In the genomic region with DNA sequence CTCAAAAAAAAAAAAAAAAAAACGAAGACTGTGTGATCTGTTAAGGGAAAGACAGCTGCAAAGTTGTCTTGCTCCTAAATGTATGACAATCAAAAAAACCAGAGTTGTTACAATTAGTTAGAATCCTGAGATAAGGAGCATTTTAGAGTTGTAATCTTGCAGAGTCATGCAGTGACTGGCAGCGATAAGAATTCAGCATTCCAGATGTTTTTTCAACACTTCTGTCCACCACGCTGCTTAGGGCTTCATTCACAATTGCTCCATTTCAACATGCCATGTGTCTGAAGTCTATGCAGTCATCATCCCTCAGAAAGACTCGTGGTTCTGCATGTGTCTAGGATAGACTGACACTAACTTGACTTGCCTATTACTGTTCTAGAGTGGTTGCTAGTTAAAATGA, we compare ENCODE assay signal across 1 cellular context.
TF ChIP-seq lines count a peak whose summit lies in the region.

No MANE protein-coding gene starts in this region.

TF ChIP-seq in K562, 482 proteins besides CTCF, POLR2A, EP300 and RAD21 (continued from another document):
- TF ChIP-seq, protein P1, sequence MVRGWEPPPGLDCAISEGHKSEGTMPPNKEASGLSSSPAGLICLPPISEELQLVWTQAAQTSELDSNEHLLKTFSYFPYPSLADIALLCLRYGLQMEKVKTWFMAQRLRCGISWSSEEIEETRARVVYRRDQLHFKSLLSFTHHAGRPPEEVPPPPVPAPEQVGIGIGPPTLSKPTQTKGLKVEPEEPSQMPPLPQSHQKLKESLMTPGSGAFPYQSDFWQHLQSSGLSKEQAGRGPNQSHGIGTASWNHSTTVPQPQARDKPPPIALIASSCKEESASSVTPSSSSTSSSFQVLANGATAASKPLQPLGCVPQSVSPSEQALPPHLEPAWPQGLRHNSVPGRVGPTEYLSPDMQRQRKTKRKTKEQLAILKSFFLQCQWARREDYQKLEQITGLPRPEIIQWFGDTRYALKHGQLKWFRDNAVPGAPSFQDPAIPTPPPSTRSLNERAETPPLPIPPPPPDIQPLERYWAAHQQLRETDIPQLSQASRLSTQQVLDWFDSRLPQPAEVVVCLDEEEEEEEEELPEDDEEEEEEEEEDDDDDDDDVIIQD (CRISPR knock-in tag; IDR thresholded peaks at IDR 0.05) = no peak
- TF ChIP-seq MAFF (IDR thresholded peaks at IDR 0.05; ENCODE audit: low read length) (0 out of 2 replicates have a peak, but pooled peaks have one; percentile 16), CBFA2T2 (conservative IDR thresholded peaks at IDR 0.05) (peak; percentile 58), NFE2 (IDR thresholded peaks at IDR 0.05; ENCODE audit: low read depth) (peak; percentile 43), TEAD4 (IDR thresholded peaks at IDR 0.05; ENCODE audit: low read length) (peak; percentile 60), TEAD4 (CRISPR knock-in tag; IDR thresholded peaks at IDR 0.05; ENCODE audit: borderline replicate concordance) (no peak), ZNF316 (IDR thresholded peaks at IDR 0.05) (peak; percentile 25; the same call in 1 of the 2 replicates), MAFG (tag; conservative IDR thresholded peaks at IDR 0.05) (0 out of 2 replicates have a peak, but pooled peaks have one; percentile 21), CBFA2T3 (IDR thresholded peaks at IDR 0.05) (peak; percentile 66), ZZZ3 (IDR thresholded peaks at IDR 0.05) (no peak), SMARCC2 (IDR thresholded peaks at IDR 0.05; ENCODE audit: low read depth) (no peak)
